ENCODE assay signal across 8 cellular contexts in the genomic region with DNA sequence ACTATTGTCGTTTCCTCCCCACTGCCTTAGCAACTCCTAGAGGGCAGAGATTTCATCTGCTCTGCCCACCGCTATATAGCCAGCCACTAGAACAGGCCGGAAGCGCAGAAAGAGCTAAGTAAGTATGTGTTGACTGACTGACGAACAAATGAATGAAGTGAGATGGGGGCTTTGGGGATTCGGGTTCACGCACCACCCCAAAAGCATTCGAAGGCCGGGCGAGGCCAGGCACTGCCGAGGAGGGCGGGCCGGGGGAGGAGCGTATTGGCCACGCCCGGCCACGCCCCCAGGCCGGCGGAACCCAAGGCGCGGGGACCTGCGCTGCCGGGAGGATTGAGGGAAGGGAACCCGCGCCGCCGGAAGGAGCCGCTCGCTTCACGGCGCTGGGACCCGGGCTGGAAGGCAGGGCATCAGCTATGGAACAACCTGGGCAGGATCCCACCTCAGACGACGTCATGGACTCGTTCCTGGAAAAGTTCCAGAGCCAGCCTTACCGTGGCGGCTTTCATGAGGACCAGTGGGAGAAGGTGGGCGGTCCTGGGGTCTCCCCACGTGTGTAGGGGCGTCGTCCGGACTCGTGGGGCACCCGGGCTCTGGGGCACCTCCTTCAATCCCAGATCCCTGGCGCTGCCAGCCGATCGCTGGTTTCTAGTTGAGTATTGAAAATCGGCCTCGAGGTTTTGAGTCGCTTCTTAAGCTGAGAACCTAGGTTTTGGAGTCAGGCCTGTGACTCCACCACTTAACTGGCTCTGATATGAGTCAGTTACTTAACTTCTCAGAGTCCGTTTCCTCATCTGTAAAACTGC. TPM values are rescaled to one million over a fixed set of nuclear protein-coding genes. Genes with fewer than 3 reads are reported as not detected.
DNase-seq lines count a peak whose midpoint lies in the region; ATAC-seq and TF ChIP-seq lines count a peak whose summit lies in the region.

A gene with protein sequence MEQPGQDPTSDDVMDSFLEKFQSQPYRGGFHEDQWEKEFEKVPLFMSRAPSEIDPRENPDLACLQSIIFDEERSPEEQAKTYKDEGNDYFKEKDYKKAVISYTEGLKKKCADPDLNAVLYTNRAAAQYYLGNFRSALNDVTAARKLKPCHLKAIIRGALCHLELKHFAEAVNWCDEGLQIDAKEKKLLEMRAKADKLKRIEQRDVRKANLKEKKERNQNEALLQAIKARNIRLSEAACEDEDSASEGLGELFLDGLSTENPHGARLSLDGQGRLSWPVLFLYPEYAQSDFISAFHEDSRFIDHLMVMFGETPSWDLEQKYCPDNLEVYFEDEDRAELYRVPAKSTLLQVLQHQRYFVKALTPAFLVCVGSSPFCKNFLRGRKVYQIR (plus strand): TSS at position 369 of the 806 bp plus-strand sequence. CDS start 48 bp downstream, at position 417.

- H3K4me1 Mint-ChIP-seq in T-helper 17 cell, result peaks cover 21% of the 10 kb centered on the region

- TF ChIP-seq CTCF in GM13976 (IDR thresholded peaks at IDR 0.05; ENCODE audit: borderline replicate concordance, control extremely low read depth, extremely low read depth, insufficient read depth, missing control alignments) (no peak), right atrium auricular region (IDR thresholded peaks at IDR 0.05) (no peak), psoas muscle (IDR thresholded peaks at IDR 0.05) (no peak)

- H3K27ac ChIP-seq in right atrium auricular region (peak within 1 kb of the TSS; percentile 67 to 79), psoas muscle (peak within 1 kb of the TSS; percentile 90), urinary bladder (ENCODE audit: low read depth) (peak within 1 kb of the TSS; percentile 4)

- H3K4me3 Mint-ChIP-seq in T-helper 17 cell, result peak within 1 kb of the TSS; percentile 91

- ATAC-seq in HG02798 (IDR thresholded peaks at IDR 0.05; ENCODE audit: poor library complexity, unreplicated experiment) (peak; percentile 98), T-helper 17 cell (peak; percentile 98), psoas muscle (peak; percentile 98 to 99 (median 99))

- H3K4me3 ChIP-seq in right atrium auricular region (peak within 1 kb of the TSS; percentile 76 to 90), psoas muscle (peak within 1 kb of the TSS; percentile 94), urinary bladder (ENCODE audit: low read depth, low read length) (peak within 1 kb of the TSS; percentile 85)

- H3K36me3 ChIP-seq in right atrium auricular region (peaks cover 17% of the 10 kb centered on the region), psoas muscle (ENCODE audit: insufficient read depth in 1 of 2, low read depth in 1 of 2) (peaks cover 11 to 41% of the 10 kb centered on the region in 2 donors), urinary bladder (ENCODE audit: insufficient read depth) (peaks cover 8% of the 10 kb centered on the region)

- H3K27me3 Mint-ChIP-seq in T-helper 17 cell, result no peaks in the 10 kb centered on the region

- H3K27ac Mint-ChIP-seq in T-helper 17 cell, result peak within 1 kb of the TSS; percentile 85

- DNase-seq in GM13976 (ENCODE audit: low spot score) (peak; percentile 96), NCI-H146 (lab: John Stamatoyannopoulos, UW) (peak; percentile 78), T-helper 17 cell (peak; percentile 78 to 82 (median 78)), amygdala (lab: John Stamatoyannopoulos, UW) (peak in 55 of 56 donors; percentile 17 to 86 (median 71)), right atrium auricular region (ENCODE audit: low spot score) (peak; percentile 78), psoas muscle (peak; percentile 87 to 90)

- 1 to 2% (median 1%) methylated on average over 40 to 51 of the region's 51 CpGs for WGBS in psoas muscle, 3 donors
- under 1% methylated on average over 51 of the region's 51 CpGs for WGBS in urinary bladder

- peaks cover 0 to 16% of the 10 kb centered on the region in 2 donors for H3K4me1 ChIP-seq in right atrium auricular region
- H3K4me1 ChIP-seq in psoas muscle, result peaks cover 8% of the 10 kb centered on the region
- H3K4me1 ChIP-seq in urinary bladder (ENCODE audit: insufficient read depth), result no peaks in the 10 kb centered on the region

- in situ Hi-C loops in GM13976 (cut with MboI; ENCODE audit: low sequenced_read_pairs, unreplicated experiment), result no loop called here

- H3K36me3 Mint-ChIP-seq in T-helper 17 cell (ENCODE audit: low read depth), result no peaks in the 10 kb centered on the region

- H3K9me3 ChIP-seq in T-helper 17 cell (ENCODE audit: control insufficient read depth, low read length, poor library complexity, severe bottlenecking), result no peaks in the 10 kb centered on the region
- H3K9me3 ChIP-seq in right atrium auricular region, result no peaks in the 10 kb centered on the region
- no peaks in the 10 kb centered on the region for H3K9me3 ChIP-seq in psoas muscle

- intact Hi-C loops in psoas muscle (cut with DNase I), result loop anchor here (5.0 to 10.0 kb wide), 2 partner anchors 47 to 661 kb away; a partner anchor contains a TSS

- H3K27me3 ChIP-seq in right atrium auricular region (no peaks in the 10 kb centered on the region), psoas muscle (ENCODE audit: insufficient read depth in 3 of 3, low read length in 2 of 3) (no peaks in the 10 kb centered on the region)

RNA-seq across cellular contexts. Expression of the gene that starts here (rescaled TPM):
- 1 to 10 TPM; 9.1 to 9.7 TPM for total RNA-seq in T-helper 17 cell
- total RNA-seq in right atrium auricular region, result 10 to 100 TPM in 1 of 2 donors, 1 to 10 TPM in 1; 9.8 to 10.3 TPM
- 10 to 100 TPM; 27.2 to 41.4 (median 35.0) TPM for total RNA-seq in psoas muscle
- 10 to 100 TPM; 25.0 to 58.9 (median 55.2) TPM for polyA plus RNA-seq in psoas muscle
- total RNA-seq in urinary bladder, result 16.6 TPM
- 14.2 TPM for polyA plus RNA-seq in urinary bladder

Comparison
In these comparisons a context has a peak if more than half of its experiments do, and no peak if none do; other contexts are left out.
1. Peak in every context shown above with its lines: DNase-seq, ATAC-seq, H3K4me3 ChIP-seq and H3K27ac ChIP-seq.
2. H3K27ac ChIP-seq: peak in every context shown above with its lines; median percentile 90 in psoas muscle; 73 in right atrium auricular region; 4 in urinary bladder.